Comparison of ENCODE assay signal across 18 cellular contexts in the genomic region with DNA sequence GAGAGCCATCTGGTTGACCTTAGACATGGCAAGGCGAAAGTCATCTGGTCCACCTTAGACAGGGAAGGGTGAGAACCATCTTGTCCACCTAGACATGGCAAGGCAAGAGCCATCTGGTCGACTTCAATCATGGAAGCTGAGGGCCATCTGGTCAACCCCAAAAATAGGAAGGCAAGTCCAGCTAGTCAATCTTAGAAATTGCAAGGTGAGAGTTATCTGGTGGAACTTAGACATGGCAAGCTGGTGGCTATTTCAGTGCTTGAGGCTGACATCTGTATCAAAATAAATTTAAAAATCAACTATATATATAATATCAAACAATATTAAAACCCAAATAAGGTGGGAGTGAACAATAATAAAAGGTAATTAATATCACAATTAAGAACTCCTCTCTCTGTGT.
"Had no signal": no experiment of that assay in that cellular context is flagged by ENCODE, and none has a peak within 500 bp of the region (broad histone marks: within the 10 kb centered on the region; RNA-seq: fewer than 3 reads in every experiment).

No MANE protein-coding gene starts in this region.

- H3K27me3 ChIP-seq: dorsolateral prefrontal cortex, esophagus muscularis mucosa, foreskin keratinocyte, gastroesophageal sphincter, heart left ventricle, hepatocyte, left lung had no signal

- H3K4me2 ChIP-seq: hepatocyte had no signal

- H3K4me1 ChIP-seq: esophagus muscularis mucosa, foreskin keratinocyte, gastroesophageal sphincter, heart left ventricle, left lung, lower lobe of right lung had no signal

- H3K36me3 ChIP-seq: esophagus muscularis mucosa, gastroesophageal sphincter, heart left ventricle, left lung, lower lobe of right lung had no signal

- ATAC-seq: foreskin keratinocyte; gastroesophageal sphincter; heart left ventricle; left cardiac atrium; left lung; left ventricle myocardium superior; lower lobe of right lung; naive thymus-derived CD4-positive, alpha-beta T cell had no signal

- H3K4me3 ChIP-seq: coronary artery, dorsolateral prefrontal cortex, esophagus muscularis mucosa, gastroesophageal sphincter, heart left ventricle, hepatocyte, left lung, lower lobe of right lung had no signal

- H2AFZ ChIP-seq: hepatocyte had no signal

- H3K27ac ChIP-seq: coronary artery, dorsolateral prefrontal cortex, esophagus muscularis mucosa, foreskin keratinocyte, gastroesophageal sphincter, heart left ventricle, hepatocyte, left lung, lower lobe of right lung had no signal

- H3K9me3 ChIP-seq: esophagus muscularis mucosa had no signal

- DNase-seq: dermis blood vessel endothelial cell; dorsolateral prefrontal cortex; effector CD4-positive, alpha-beta T cell; effector memory CD4-positive, alpha-beta T cell; foreskin keratinocyte; heart left ventricle; hypothalamus; left cardiac atrium; left lung; left ventricle myocardium superior; lower lobe of right lung; mesenchymal stem cell; midbrain; naive thymus-derived CD4-positive, alpha-beta T cell had no signal

- H3K79me2 ChIP-seq: hepatocyte had no signal
